ENCODE assay signal across 1 cellular context in the genomic region with DNA sequence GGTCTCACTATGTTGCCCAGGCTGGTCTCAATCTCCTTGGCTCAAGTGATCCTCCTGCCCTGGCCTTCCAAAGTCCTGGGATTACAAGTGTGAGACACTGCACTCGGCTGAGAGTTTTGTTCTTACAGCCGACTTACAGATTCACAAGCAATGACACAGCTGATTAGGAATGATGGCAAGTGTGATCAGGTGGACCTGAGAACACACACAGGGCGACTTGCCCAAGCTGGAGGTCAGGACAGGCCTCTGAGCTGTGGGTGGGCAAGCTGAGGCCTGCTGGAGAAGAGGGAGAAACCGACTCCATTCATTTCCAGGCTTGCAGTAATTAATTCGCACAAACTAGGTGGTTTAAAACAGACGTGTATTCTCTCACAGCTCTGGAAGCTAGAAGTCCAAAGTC.
TF ChIP-seq lines count a peak whose summit lies in the region.

No MANE protein-coding gene starts in this region.

TF ChIP-seq in HepG2, 621 proteins besides CTCF, POLR2A, EP300 and RAD21:
- no peak for TF ChIP-seq MTF2 (CRISPR knock-in tag; IDR thresholded peaks at IDR 0.05; ENCODE audit: borderline replicate concordance)
- TF ChIP-seq ZNF552 (CRISPR knock-in tag; IDR thresholded peaks at IDR 0.05; ENCODE audit: borderline replicate concordance) = no peak
- no peak for TF ChIP-seq ZNF768 (CRISPR knock-in tag; IDR thresholded peaks at IDR 0.05)
- no peak for TF ChIP-seq ZNF674 (CRISPR knock-in tag; IDR thresholded peaks at IDR 0.05; ENCODE audit: low read depth)
- TF ChIP-seq, protein P1, sequence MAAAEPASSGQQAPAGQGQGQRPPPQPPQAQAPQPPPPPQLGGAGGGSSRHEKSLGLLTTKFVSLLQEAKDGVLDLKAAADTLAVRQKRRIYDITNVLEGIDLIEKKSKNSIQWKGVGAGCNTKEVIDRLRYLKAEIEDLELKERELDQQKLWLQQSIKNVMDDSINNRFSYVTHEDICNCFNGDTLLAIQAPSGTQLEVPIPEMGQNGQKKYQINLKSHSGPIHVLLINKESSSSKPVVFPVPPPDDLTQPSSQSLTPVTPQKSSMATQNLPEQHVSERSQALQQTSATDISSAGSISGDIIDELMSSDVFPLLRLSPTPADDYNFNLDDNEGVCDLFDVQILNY (CRISPR knock-in tag; conservative IDR thresholded peaks at IDR 0.05) = no peak
- TF ChIP-seq, protein P2, sequence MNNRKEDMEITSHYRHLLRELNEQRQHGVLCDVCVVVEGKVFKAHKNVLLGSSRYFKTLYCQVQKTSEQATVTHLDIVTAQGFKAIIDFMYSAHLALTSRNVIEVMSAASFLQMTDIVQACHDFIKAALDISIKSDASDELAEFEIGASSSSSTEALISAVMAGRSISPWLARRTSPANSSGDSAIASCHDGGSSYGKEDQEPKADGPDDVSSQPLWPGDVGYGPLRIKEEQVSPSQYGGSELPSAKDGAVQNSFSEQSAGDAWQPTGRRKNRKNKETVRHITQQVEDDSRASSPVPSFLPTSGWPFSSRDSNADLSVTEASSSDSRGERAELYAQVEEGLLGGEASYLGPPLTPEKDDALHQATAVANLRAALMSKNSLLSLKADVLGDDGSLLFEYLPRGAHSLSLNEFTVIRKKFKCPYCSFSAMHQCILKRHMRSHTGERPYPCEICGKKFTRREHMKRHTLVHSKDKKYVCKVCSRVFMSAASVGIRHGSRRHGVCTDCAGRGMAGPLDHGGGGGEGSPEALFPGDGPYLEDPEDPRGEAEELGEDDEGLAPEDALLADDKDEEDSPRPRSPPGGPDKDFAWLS (CRISPR knock-in tag; IDR thresholded peaks at IDR 0.05; ENCODE audit: borderline replicate concordance) = no peak
- TF ChIP-seq, protein P3, sequence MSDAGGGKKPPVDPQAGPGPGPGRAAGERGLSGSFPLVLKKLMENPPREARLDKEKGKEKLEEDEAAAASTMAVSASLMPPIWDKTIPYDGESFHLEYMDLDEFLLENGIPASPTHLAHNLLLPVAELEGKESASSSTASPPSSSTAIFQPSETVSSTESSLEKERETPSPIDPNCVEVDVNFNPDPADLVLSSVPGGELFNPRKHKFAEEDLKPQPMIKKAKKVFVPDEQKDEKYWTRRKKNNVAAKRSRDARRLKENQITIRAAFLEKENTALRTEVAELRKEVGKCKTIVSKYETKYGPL (CRISPR knock-in tag; IDR thresholded peaks at IDR 0.05) = no peak
- no peak for TF ChIP-seq ZNF850 (CRISPR knock-in tag; conservative IDR thresholded peaks at IDR 0.05)
- TF ChIP-seq XRCC5 (optimal IDR thresholded peaks at IDR 0.05; ENCODE audit: low read length) = no peak
- TF ChIP-seq, protein P4, sequence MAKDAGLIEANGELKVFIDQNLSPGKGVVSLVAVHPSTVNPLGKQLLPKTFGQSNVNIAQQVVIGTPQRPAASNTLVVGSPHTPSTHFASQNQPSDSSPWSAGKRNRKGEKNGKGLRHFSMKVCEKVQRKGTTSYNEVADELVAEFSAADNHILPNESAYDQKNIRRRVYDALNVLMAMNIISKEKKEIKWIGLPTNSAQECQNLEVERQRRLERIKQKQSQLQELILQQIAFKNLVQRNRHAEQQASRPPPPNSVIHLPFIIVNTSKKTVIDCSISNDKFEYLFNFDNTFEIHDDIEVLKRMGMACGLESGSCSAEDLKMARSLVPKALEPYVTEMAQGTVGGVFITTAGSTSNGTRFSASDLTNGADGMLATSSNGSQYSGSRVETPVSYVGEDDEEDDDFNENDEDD (CRISPR knock-in tag; IDR thresholded peaks at IDR 0.05; ENCODE audit: borderline replicate concordance) = no peak
- TF ChIP-seq TP53 (CRISPR knock-in tag; conservative IDR thresholded peaks at IDR 0.05) = no peak
- no peak for TF ChIP-seq ZNF7 (CRISPR knock-in tag; IDR thresholded peaks at IDR 0.05)
- TF ChIP-seq ZNF24 (IDR thresholded peaks at IDR 0.05) = no peak
- TF ChIP-seq SKI (IDR thresholded peaks at IDR 0.05; ENCODE audit: partially characterized antibody) = no peak
- no peak for TF ChIP-seq MYNN (CRISPR knock-in tag; IDR thresholded peaks at IDR 0.05; ENCODE audit: low read depth)
- no peak for TF ChIP-seq ZNF790 (CRISPR knock-in tag; IDR thresholded peaks at IDR 0.05; ENCODE audit: borderline replicate concordance)
- TF ChIP-seq IKZF4 (CRISPR knock-in tag; IDR thresholded peaks at IDR 0.05; ENCODE audit: borderline replicate concordance, low read depth, not compliant biosample characterization) = no peak
- TF ChIP-seq GPN1 (CRISPR knock-in tag; IDR thresholded peaks at IDR 0.05; ENCODE audit: borderline replicate concordance) = no peak
